ENCODE assay signal across 8 cellular contexts in the genomic region with DNA sequence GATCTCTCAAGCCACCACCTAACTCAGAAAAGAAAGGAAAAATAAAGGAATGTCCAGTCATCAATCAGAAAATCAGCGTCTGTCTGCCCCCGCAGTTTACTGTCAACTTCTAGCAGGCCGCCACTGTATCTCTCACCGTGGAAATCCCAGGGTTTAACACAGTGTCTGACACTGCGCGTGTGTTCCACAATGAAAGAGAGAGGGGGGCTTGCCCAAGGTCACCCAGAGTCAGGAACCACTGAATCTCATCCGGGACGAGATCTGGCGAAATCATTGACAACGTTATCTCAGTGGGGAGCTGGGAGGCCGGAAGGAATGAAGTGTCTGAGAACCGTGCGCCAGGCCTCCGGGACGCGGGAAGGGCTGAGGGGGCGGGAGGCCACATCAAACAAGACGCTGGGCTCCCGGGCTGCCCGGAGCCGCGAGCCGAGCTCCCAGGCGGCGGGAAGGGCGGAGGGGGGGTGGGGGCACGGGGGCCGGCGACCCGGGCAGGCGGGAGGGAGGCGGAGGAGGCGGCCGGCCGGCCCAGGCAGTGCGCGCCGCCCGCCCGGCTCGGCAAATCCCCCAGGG. TPM values are rescaled to one million over a fixed set of nuclear protein-coding genes. Genes with fewer than 3 reads are reported as not detected.
DNase-seq lines count a peak whose midpoint lies in the region; ATAC-seq and TF ChIP-seq lines count a peak whose summit lies in the region.

No MANE protein-coding gene starts in this region.

- no peak for TF ChIP-seq CTCF in HFFc6 (IDR thresholded peaks at IDR 0.05)
- TF ChIP-seq CTCF in mucosa of descending colon (IDR thresholded peaks at IDR 0.05): no peak
- no peak for TF ChIP-seq CTCF in thyroid gland (IDR thresholded peaks at IDR 0.05)

- no peak for ATAC-seq in T-helper 17 cell
- ATAC-seq in mucosa of descending colon: no peak
- no peak for ATAC-seq in HG03354 (IDR thresholded peaks at IDR 0.05; ENCODE audit: poor library complexity, severe bottlenecking, unreplicated experiment)

- H3K9me3 Mint-ChIP-seq in HFFc6: no peaks in the 10 kb centered on the region

- intact Hi-C loops in mucosa of descending colon (cut with DNase I, micrococcal nuclease): loop anchor here in 1 of 2 donors (10.0 kb wide), 1 partner anchor 59 kb away; no protein-coding TSS in a partner anchor
- intact Hi-C loops in thyroid gland (cut with DNase I): no loop called here

- H3K27ac Mint-ChIP-seq in HFFc6: peak overlapping the region; percentile 79
- peak overlapping the region; percentile 86 for H3K27ac Mint-ChIP-seq in T-helper 17 cell

- H3K27me3 Mint-ChIP-seq in HFFc6 (ENCODE audit: insufficient read depth) (peaks cover 19% of the 10 kb centered on the region), T-helper 17 cell (peaks cover 53% of the 10 kb centered on the region)

- peak overlapping the region; percentile 84 for H3K9ac ChIP-seq in endocrine pancreas (ENCODE audit: control insufficient read depth, insufficient read depth, low read length)

- no peaks in the 10 kb centered on the region for H3K9me3 ChIP-seq in T-helper 17 cell (ENCODE audit: control insufficient read depth, low read length, poor library complexity, severe bottlenecking)
- H3K9me3 ChIP-seq in endocrine pancreas (ENCODE audit: control insufficient read depth, low read length): no peaks in the 10 kb centered on the region
- no peaks in the 10 kb centered on the region for H3K9me3 ChIP-seq in mucosa of descending colon
- H3K9me3 ChIP-seq in thyroid gland: no peaks in the 10 kb centered on the region

- H3K27me3 ChIP-seq in endocrine pancreas (ENCODE audit: control insufficient read depth, insufficient read depth, low read length) (no peaks in the 10 kb centered on the region), thyroid gland (no peaks in the 10 kb centered on the region)

- peak overlapping the region; percentile 65 for H3K4me3 Mint-ChIP-seq in HFFc6
- peak overlapping the region; percentile 89 for H3K4me3 Mint-ChIP-seq in T-helper 17 cell

- WGBS in thyroid gland, 2 donors: 28 to 67% methylated on average over 6 to 12 of the region's 41 CpGs

- peaks cover 40% of the 10 kb centered on the region for H3K4me1 Mint-ChIP-seq in HFFc6 (ENCODE audit: low read depth)
- peaks cover 40% of the 10 kb centered on the region for H3K4me1 Mint-ChIP-seq in T-helper 17 cell

- no peak for TF ChIP-seq POLR2A in thyroid gland (IDR thresholded peaks at IDR 0.05)

- H3K36me3 ChIP-seq in endocrine pancreas (ENCODE audit: control insufficient read depth, insufficient read depth, low read length) (no peaks in the 10 kb centered on the region), mucosa of descending colon (ENCODE audit: low read depth) (no peaks in the 10 kb centered on the region), thyroid gland (peaks cover 4 to 8% of the 10 kb centered on the region in 2 donors)

- H3K27ac ChIP-seq in thyroid gland: peak overlapping the region; percentile 62 to 68 (median 66)

- H3K4me3 ChIP-seq in endocrine pancreas (ENCODE audit: control insufficient read depth, insufficient read depth, low read length) (no peak overlapping the region), mucosa of descending colon (no peak overlapping the region), thyroid gland (replicated peaks in 1 of 3) (peak overlapping the region in 1 of 3 donors; percentile 28)

- no peaks in the 10 kb centered on the region for H3K4me1 ChIP-seq in endocrine pancreas (ENCODE audit: control insufficient read depth, insufficient read depth, low read length)
- peaks cover 39% of the 10 kb centered on the region for H3K4me1 ChIP-seq in mucosa of descending colon (ENCODE audit: low read depth)
- H3K4me1 ChIP-seq in thyroid gland: peaks cover 27% of the 10 kb centered on the region in 2 donors

- H3K36me3 Mint-ChIP-seq in HFFc6 (ENCODE audit: low read depth) (no peaks in the 10 kb centered on the region), T-helper 17 cell (ENCODE audit: low read depth) (peaks cover 7% of the 10 kb centered on the region)

- peak; percentile 22 for DNase-seq in CD1c-positive myeloid dendritic cell (ENCODE audit: extremely low spot score)
- no peak for DNase-seq in HFFc6
- peak in 2 of 3 donors; percentile 13 to 17 for DNase-seq in T-helper 17 cell
- peak; percentile 55 to 70 (median 62) for DNase-seq in mucosa of descending colon
- peak; percentile 61 to 68 for DNase-seq in thyroid gland
- DNase-seq in HuH-7.5 (ENCODE audit: low spot score): no peak

RNA-seq across cellular contexts. Expression of a gene that starts 2.2 kb away (rescaled TPM):
- 10 to 100 TPM in 4 of 6 experiments, 1 to 10 TPM in 2; 4.8 to 15.1 (median 13.4) TPM for total RNA-seq in HFFc6 (2021; fragmentation: NEBNext Ultra II Directional; extraction: Animal tissue kit (Norgen Biotek cat#: 25700))
- 1 to 10 TPM; 2.4 to 3.1 TPM for total RNA-seq in T-helper 17 cell
- total RNA-seq in mucosa of descending colon: 100 to 1,000 TPM in 1 of 3 donors, 10 to 100 TPM in 2; 60.9 to 116 (median 99.0) TPM
- 100 to 1,000 TPM; 127 to 193 (median 159) TPM for total RNA-seq in thyroid gland

Comparison
In these comparisons a context has a peak if more than half of its experiments do, and no peak if none do; other contexts are left out.
1. DNase-seq: peak in CD1c-positive myeloid dendritic cell (single experiment), T-helper 17 cell (2 of 3), mucosa of descending colon (3 of 3) and thyroid gland (2 of 2); none in HFFc6 (single experiment) and HuH-7.5 (single experiment).